In genomic region chr7:133650487-133651292, GRCh38 we compare ENCODE assay signal across 1 cellular context.
TF ChIP-seq lines count a peak whose summit lies in the region.

No MANE protein-coding gene starts in this region.

TF ChIP-seq in HepG2, 621 proteins besides CTCF, POLR2A, EP300 and RAD21 (continued from another document):
- TF ChIP-seq ZNF609 (CRISPR knock-in tag; IDR thresholded peaks at IDR 0.05; ENCODE audit: borderline replicate concordance) (no peak), RFXAP (CRISPR knock-in tag; IDR thresholded peaks at IDR 0.05; ENCODE audit: borderline replicate concordance) (no peak), ZBTB14 (CRISPR knock-in tag; IDR thresholded peaks at IDR 0.05) (no peak), FUBP1 (CRISPR knock-in tag; IDR thresholded peaks at IDR 0.05; ENCODE audit: borderline replicate concordance) (no peak), SALL2 (CRISPR knock-in tag; IDR thresholded peaks at IDR 0.05) (no peak), KDM6A (CRISPR knock-in tag; IDR thresholded peaks at IDR 0.05; ENCODE audit: low read depth) (no peak), ZNF280D (CRISPR knock-in tag; IDR thresholded peaks at IDR 0.05) (no peak), ZNF558 (CRISPR knock-in tag; IDR thresholded peaks at IDR 0.05; ENCODE audit: borderline replicate concordance) (no peak), HNRNPL (IDR thresholded peaks at IDR 0.05; ENCODE audit: low read depth, low read length) (no peak), ARHGAP35 (CRISPR knock-in tag; IDR thresholded peaks at IDR 0.05; ENCODE audit: borderline replicate concordance) (no peak), PLSCR1 (CRISPR knock-in tag; IDR thresholded peaks at IDR 0.05; ENCODE audit: borderline replicate concordance) (no peak), MXD3 (CRISPR knock-in tag; IDR thresholded peaks at IDR 0.05) (no peak), SNAPC5 (CRISPR knock-in tag; IDR thresholded peaks at IDR 0.05; ENCODE audit: borderline replicate concordance) (no peak), LBX2 (CRISPR knock-in tag; IDR thresholded peaks at IDR 0.05; ENCODE audit: borderline replicate concordance) (no peak)
